1 cellular context compared by ENCODE assay signal in the genomic region with DNA sequence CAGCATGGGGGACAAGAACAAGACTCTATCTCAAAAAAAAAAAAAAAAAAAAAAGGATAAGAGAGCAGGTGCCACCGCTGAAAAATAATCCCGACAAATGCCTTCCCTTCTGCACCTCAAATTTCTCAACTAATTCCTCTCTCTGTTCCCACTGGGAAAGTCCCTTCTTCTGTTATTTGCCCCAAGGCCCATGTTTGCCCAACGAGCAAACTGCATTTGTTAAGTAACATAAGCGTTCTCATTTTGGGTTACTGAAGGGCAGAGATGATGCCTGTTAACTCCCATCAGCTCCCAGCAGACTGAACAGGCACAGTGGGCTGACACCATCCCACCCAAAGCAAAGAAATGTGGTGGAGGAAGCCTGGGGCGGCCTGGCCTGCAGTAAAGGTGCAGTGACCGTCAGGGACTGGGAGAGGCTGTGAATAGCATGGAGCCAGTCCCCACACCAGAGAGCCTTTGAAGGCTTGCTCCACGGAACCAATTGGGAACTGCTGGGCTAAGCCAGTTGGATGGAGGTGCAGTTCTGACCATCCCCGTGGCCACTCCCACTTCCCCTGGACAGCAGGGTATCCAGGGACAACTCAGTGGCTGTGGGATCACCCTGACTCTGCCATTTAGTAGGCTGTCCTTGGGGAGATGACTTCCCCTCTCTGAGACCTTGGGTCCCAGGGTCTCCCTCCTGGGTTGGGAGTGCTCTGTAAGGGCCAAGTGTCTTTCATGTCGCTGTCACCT.
TF ChIP-seq lines count a peak whose summit lies in the region.

No MANE protein-coding gene starts in this region.

TF ChIP-seq in HepG2, 621 proteins besides CTCF, POLR2A, EP300 and RAD21:
- TF ChIP-seq HMGA1 (CRISPR knock-in tag; conservative IDR thresholded peaks at IDR 0.05) (no peak), ZNF777 (CRISPR knock-in tag; IDR thresholded peaks at IDR 0.05) (no peak), ZNF253 (CRISPR knock-in tag; IDR thresholded peaks at IDR 0.05; ENCODE audit: borderline replicate concordance) (no peak), GATAD2A (CRISPR knock-in tag; IDR thresholded peaks at IDR 0.05) (no peak), SALL1 (CRISPR knock-in tag; IDR thresholded peaks at IDR 0.05) (peak; percentile 19; the same call in 1 of the 2 replicates), CEBPB (IDR thresholded peaks at IDR 0.05; ENCODE audit: borderline replicate concordance, low read depth, low read length) (no peak), ZNF260 (CRISPR knock-in tag; IDR thresholded peaks at IDR 0.05; ENCODE audit: borderline replicate concordance, low read depth) (no peak), ZNF205 (CRISPR knock-in tag; IDR thresholded peaks at IDR 0.05) (no peak), RELA (CRISPR knock-in tag; IDR thresholded peaks at IDR 0.05) (no peak; the same call in 1 of the 2 replicates), ZNF232 (CRISPR knock-in tag; IDR thresholded peaks at IDR 0.05; ENCODE audit: borderline replicate concordance) (no peak), ZNF644 (CRISPR knock-in tag; IDR thresholded peaks at IDR 0.05; ENCODE audit: low read depth) (0 out of 2 replicates have a peak, but pooled peaks have one; percentile 13), ZNF841 (CRISPR knock-in tag; IDR thresholded peaks at IDR 0.05; ENCODE audit: borderline replicate concordance) (no peak), HNF4A (CRISPR knock-in tag; IDR thresholded peaks at IDR 0.05) (no peak), ZNF678 (CRISPR knock-in tag; IDR thresholded peaks at IDR 0.05) (no peak), LCORL (IDR thresholded peaks at IDR 0.05) (no peak), LCORL (CRISPR knock-in tag; IDR thresholded peaks at IDR 0.05) (0 out of 2 replicates have a peak, but pooled peaks have one; percentile 39), ZFX (CRISPR knock-in tag; IDR thresholded peaks at IDR 0.05; ENCODE audit: low read depth) (peak; percentile 24; the same call in 1 of the 2 replicates), ZNF326 (CRISPR knock-in tag; IDR thresholded peaks at IDR 0.05; ENCODE audit: borderline replicate concordance) (no peak), SMARCC2 (IDR thresholded peaks at IDR 0.05) (no peak), NRL (CRISPR knock-in tag; IDR thresholded peaks at IDR 0.05; ENCODE audit: borderline replicate concordance) (no peak), THYN1 (CRISPR knock-in tag; IDR thresholded peaks at IDR 0.05; ENCODE audit: borderline replicate concordance, low read depth) (no peak), TCF7L2 (IDR thresholded peaks at IDR 0.05; ENCODE audit: low read depth, low read length) (no peak), NR3C1 (CRISPR knock-in tag; IDR thresholded peaks at IDR 0.05) (no peak)
- TF ChIP-seq, protein P1, sequence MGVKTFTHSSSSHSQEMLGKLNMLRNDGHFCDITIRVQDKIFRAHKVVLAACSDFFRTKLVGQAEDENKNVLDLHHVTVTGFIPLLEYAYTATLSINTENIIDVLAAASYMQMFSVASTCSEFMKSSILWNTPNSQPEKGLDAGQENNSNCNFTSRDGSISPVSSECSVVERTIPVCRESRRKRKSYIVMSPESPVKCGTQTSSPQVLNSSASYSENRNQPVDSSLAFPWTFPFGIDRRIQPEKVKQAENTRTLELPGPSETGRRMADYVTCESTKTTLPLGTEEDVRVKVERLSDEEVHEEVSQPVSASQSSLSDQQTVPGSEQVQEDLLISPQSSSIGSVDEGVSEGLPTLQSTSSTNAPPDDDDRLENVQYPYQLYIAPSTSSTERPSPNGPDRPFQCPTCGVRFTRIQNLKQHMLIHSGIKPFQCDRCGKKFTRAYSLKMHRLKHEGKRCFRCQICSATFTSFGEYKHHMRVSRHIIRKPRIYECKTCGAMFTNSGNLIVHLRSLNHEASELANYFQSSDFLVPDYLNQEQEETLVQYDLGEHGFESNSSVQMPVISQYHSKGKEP (CRISPR knock-in tag; IDR thresholded peaks at IDR 0.05) = no peak
- TF ChIP-seq, protein P2, sequence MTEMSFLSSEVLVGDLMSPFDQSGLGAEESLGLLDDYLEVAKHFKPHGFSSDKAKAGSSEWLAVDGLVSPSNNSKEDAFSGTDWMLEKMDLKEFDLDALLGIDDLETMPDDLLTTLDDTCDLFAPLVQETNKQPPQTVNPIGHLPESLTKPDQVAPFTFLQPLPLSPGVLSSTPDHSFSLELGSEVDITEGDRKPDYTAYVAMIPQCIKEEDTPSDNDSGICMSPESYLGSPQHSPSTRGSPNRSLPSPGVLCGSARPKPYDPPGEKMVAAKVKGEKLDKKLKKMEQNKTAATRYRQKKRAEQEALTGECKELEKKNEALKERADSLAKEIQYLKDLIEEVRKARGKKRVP (CRISPR knock-in tag; IDR thresholded peaks at IDR 0.05) = no peak
- TF ChIP-seq, protein P3, sequence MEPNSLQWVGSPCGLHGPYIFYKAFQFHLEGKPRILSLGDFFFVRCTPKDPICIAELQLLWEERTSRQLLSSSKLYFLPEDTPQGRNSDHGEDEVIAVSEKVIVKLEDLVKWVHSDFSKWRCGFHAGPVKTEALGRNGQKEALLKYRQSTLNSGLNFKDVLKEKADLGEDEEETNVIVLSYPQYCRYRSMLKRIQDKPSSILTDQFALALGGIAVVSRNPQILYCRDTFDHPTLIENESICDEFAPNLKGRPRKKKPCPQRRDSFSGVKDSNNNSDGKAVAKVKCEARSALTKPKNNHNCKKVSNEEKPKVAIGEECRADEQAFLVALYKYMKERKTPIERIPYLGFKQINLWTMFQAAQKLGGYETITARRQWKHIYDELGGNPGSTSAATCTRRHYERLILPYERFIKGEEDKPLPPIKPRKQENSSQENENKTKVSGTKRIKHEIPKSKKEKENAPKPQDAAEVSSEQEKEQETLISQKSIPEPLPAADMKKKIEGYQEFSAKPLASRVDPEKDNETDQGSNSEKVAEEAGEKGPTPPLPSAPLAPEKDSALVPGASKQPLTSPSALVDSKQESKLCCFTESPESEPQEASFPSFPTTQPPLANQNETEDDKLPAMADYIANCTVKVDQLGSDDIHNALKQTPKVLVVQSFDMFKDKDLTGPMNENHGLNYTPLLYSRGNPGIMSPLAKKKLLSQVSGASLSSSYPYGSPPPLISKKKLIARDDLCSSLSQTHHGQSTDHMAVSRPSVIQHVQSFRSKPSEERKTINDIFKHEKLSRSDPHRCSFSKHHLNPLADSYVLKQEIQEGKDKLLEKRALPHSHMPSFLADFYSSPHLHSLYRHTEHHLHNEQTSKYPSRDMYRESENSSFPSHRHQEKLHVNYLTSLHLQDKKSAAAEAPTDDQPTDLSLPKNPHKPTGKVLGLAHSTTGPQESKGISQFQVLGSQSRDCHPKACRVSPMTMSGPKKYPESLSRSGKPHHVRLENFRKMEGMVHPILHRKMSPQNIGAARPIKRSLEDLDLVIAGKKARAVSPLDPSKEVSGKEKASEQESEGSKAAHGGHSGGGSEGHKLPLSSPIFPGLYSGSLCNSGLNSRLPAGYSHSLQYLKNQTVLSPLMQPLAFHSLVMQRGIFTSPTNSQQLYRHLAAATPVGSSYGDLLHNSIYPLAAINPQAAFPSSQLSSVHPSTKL (CRISPR knock-in tag; IDR thresholded peaks at IDR 0.05) = no peak
- TF ChIP-seq, protein P4, sequence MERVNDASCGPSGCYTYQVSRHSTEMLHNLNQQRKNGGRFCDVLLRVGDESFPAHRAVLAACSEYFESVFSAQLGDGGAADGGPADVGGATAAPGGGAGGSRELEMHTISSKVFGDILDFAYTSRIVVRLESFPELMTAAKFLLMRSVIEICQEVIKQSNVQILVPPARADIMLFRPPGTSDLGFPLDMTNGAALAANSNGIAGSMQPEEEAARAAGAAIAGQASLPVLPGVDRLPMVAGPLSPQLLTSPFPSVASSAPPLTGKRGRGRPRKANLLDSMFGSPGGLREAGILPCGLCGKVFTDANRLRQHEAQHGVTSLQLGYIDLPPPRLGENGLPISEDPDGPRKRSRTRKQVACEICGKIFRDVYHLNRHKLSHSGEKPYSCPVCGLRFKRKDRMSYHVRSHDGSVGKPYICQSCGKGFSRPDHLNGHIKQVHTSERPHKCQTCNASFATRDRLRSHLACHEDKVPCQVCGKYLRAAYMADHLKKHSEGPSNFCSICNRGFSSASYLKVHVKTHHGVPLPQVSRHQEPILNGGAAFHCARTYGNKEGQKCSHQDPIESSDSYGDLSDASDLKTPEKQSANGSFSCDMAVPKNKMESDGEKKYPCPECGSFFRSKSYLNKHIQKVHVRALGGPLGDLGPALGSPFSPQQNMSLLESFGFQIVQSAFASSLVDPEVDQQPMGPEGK (CRISPR knock-in tag; IDR thresholded peaks at IDR 0.05) = no peak
TF ChIP-seq in HepG2: peak in this region for 4.
